Comparison of ENCODE assay signal across 1 cellular context in the genomic region with DNA sequence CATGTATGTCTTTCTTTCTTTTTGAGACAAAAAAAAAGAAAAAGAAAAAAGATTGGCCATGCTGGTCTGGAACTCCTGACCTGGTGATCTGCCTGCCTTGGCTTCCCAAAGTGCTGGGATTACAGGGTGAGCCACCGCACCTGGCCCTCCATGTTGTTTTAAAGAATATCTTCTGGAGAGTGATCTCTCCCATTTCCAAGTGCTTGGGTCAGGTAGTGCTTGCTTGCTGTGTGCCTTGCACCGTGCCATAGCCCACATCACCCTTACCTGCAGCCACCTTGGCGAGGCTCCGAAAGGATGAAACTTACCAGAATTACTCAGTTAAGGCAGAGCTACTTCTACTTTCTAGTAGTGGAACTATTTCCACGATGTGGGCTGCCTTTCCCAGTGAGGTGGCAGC.
TF ChIP-seq lines count a peak whose summit lies in the region.

No MANE protein-coding gene starts in this region.

TF ChIP-seq in IMR-90, 13 proteins besides CTCF, POLR2A, EP300 and RAD21 (continued from another document):
- TF ChIP-seq, protein P1, sequence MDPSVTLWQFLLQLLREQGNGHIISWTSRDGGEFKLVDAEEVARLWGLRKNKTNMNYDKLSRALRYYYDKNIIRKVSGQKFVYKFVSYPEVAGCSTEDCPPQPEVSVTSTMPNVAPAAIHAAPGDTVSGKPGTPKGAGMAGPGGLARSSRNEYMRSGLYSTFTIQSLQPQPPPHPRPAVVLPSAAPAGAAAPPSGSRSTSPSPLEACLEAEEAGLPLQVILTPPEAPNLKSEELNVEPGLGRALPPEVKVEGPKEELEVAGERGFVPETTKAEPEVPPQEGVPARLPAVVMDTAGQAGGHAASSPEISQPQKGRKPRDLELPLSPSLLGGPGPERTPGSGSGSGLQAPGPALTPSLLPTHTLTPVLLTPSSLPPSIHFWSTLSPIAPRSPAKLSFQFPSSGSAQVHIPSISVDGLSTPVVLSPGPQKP (IDR thresholded peaks at IDR 0.05; ENCODE audit: borderline replicate concordance, low read depth, low read length), result no peak
- TF ChIP-seq MAZ (IDR thresholded peaks at IDR 0.05; ENCODE audit: borderline replicate concordance, low read depth, low read length) (no peak), CHD1 (IDR thresholded peaks at IDR 0.05; ENCODE audit: low read depth, low read length) (no peak), RFX5 (IDR thresholded peaks at IDR 0.05; ENCODE audit: low read depth, low read length) (no peak), SMC3 (IDR thresholded peaks at IDR 0.05; ENCODE audit: low read depth, low read length) (no peak), NFE2L2 (IDR thresholded peaks at IDR 0.05; ENCODE audit: low read depth, low read length) (no peak), BHLHE40 (IDR thresholded peaks at IDR 0.05; ENCODE audit: low read depth, low read length) (no peak), RCOR1 (IDR thresholded peaks at IDR 0.05; ENCODE audit: insufficient replicate concordance, low read length) (no peak), FOS (IDR thresholded peaks at IDR 0.05; ENCODE audit: low read depth, low read length) (no peak)
- TF ChIP-seq, protein P2, sequence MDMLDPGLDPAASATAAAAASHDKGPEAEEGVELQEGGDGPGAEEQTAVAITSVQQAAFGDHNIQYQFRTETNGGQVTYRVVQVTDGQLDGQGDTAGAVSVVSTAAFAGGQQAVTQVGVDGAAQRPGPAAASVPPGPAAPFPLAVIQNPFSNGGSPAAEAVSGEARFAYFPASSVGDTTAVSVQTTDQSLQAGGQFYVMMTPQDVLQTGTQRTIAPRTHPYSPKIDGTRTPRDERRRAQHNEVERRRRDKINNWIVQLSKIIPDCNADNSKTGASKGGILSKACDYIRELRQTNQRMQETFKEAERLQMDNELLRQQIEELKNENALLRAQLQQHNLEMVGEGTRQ (IDR thresholded peaks at IDR 0.05; ENCODE audit: low read depth, low read length), result no peak
